In the genomic region with DNA sequence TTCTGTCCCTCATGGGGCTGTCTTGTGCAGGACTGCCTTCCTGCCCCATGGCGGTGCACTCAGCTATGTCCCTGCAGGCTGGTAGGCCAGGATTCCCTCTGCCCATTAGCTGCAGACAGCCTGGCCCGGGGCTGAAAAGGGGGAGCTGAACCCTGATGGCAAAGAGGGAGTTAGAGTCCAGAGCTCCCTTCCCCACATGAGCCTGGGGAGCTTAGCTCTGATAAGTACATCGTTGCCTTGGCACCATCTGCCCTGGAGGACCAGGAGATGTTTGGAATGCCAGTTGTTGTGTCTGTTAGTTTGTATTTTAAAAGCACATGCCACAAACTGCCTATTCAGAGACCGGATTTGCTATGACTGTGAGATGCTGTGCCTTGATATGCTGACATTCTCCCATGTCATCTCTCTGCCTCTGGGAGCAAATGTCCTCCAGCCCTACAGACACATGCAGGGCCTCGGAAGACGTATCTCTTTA, we compare ENCODE assay signal across 14 cellular contexts.
DNase-seq lines count a peak whose midpoint lies in the region; ATAC-seq and TF ChIP-seq lines count a peak whose summit lies in the region.
"Had no signal": no experiment of that assay in that cellular context is flagged by ENCODE, and none has a peak within 500 bp of the region (broad histone marks: within the 10 kb centered on the region; RNA-seq: fewer than 3 reads in every experiment).

No MANE protein-coding gene starts in this region.

- no peak overlapping the region for H4K5ac ChIP-seq in IMR-90 (ENCODE audit: low read depth, low read length)

- H2AFZ ChIP-seq in IMR-90 (replicated peaks; ENCODE audit: low read length, poor library complexity) (peak overlapping the region; percentile 68), trophoblast cell (ENCODE audit: insufficient read depth, low read length, poor library complexity) (no peak overlapping the region)

- H3K4me2 ChIP-seq in IMR-90 (ENCODE audit: low read depth, low read length) (no peak overlapping the region), trophoblast cell (ENCODE audit: low read length) (no peak overlapping the region)
- H3K4me2 ChIP-seq: BLaER1 had no signal

- H3K18ac ChIP-seq in IMR-90 (ENCODE audit: low read depth, low read length) (no peak overlapping the region), trophoblast cell (ENCODE audit: low read length) (no peak overlapping the region)

- BruUV-seq in IMR-90 (replicated peaks; lab: Mats Ljungman, UMichigan) (no TSS peak), MCF 10A (replicated peaks; lab: Mats Ljungman, UMichigan) (no TSS peak)

- no peaks in the 10 kb centered on the region for H3K79me2 ChIP-seq in trophoblast cell (ENCODE audit: control insufficient read depth, insufficient read depth, low read length, poor library complexity)

- no peaks in the 10 kb centered on the region for H3K9me3 ChIP-seq in IMR-90 (ENCODE audit: control insufficient read depth, insufficient read depth, low read length)
- H3K9me3 ChIP-seq in endodermal cell (ENCODE audit: control insufficient read depth, low read length): no peaks in the 10 kb centered on the region
- no peaks in the 10 kb centered on the region for H3K9me3 ChIP-seq in trophoblast cell (ENCODE audit: insufficient read depth, low read depth, low read length)

- peaks cover 16% of the 10 kb centered on the region for H3K27me3 Mint-ChIP-seq in endodermal cell (ENCODE audit: insufficient read depth)
- no peaks in the 10 kb centered on the region for H3K27me3 Mint-ChIP-seq in activated T-helper 1 cell treated with anti-CD3 and anti-CD28 coated beads, Interleukin-12 subunit alpha, Interleukin-12 subunit beta, Interleukin-2, Interleukin-4 antibody, amounts not matched to agents 30 ng/mL and 10 ng/mL and 1 ng/mL, durations not matched to agents 14 hours and 24 hours and 36 hours (ENCODE audit: insufficient read depth)
- peaks cover 12% of the 10 kb centered on the region for H3K27me3 Mint-ChIP-seq in MCF 10A (ENCODE audit: insufficient read depth, unreplicated experiment)

- H4K12ac ChIP-seq in trophoblast cell (ENCODE audit: low read depth, low read length): no peak overlapping the region

- H2BK20ac ChIP-seq in IMR-90 (ENCODE audit: low read depth, low read length): no peak overlapping the region

- ATAC-seq in IMR-90 (ENCODE audit: low read depth): peak; percentile 27; the same call in 1 of the 2 replicates
- no peak for ATAC-seq in HG03442 (IDR thresholded peaks at IDR 0.05; ENCODE audit: unreplicated experiment)
- ATAC-seq: K562 had no signal

- H3K79me1 ChIP-seq in IMR-90 (ENCODE audit: low read depth in 1 of 2, low read length in 2 of 2) (no peaks in the 10 kb centered on the region), trophoblast cell (ENCODE audit: low read length) (no peaks in the 10 kb centered on the region)

- H3K27ac ChIP-seq in IMR-90 (ENCODE audit: insufficient read depth, low read length) (no peak overlapping the region), endodermal cell (ENCODE audit: low read depth, low read length) (no peak overlapping the region), trophoblast cell (ENCODE audit: low read depth, low read length) (no peak overlapping the region)
- H3K27ac ChIP-seq: BLaER1 had no signal

- H2AK5ac ChIP-seq in IMR-90 (ENCODE audit: low read depth, low read length): no peak overlapping the region
- H2AK5ac ChIP-seq in trophoblast cell (ENCODE audit: low read length): no peak overlapping the region

- H3K36me3 ChIP-seq in IMR-90 (ENCODE audit: control insufficient read depth, insufficient read depth, low read length) (no peaks in the 10 kb centered on the region), endodermal cell (ENCODE audit: control insufficient read depth, insufficient read depth, low read length) (no peaks in the 10 kb centered on the region), trophoblast cell (ENCODE audit: control insufficient read depth in 1 of 2, insufficient read depth in 2 of 2, low read length in 2 of 2) (no peaks in the 10 kb centered on the region)
- H3K36me3 ChIP-seq: BLaER1 had no signal

- H3K14ac ChIP-seq in IMR-90 (replicated peaks; ENCODE audit: low read depth, low read length) (peak overlapping the region; percentile 21; the same call in 1 of the 2 replicates), trophoblast cell (ENCODE audit: low read length) (no peak overlapping the region)

- intact Hi-C loops in IMR-90 (cut with micrococcal nuclease) (no loop called here), MCF 10A (cut with micrococcal nuclease) (no loop called here)
- intact Hi-C loops in activated T-helper 1 cell treated with anti-CD3 and anti-CD28 coated beads, Interleukin-12 subunit alpha, Interleukin-12 subunit beta, Interleukin-2, Interleukin-4 antibody, amounts not matched to agents 30 ng/mL and 10 ng/mL and 1 ng/mL, durations not matched to agents 14 hours and 24 hours and 36 hours (cut with micrococcal nuclease): no loop called here

- H3K4ac ChIP-seq in IMR-90 (ENCODE audit: low read depth, low read length) (no peak overlapping the region), trophoblast cell (ENCODE audit: low read depth, low read length) (no peak overlapping the region)

- H3K4me3 ChIP-seq in IMR-90 (ENCODE audit: insufficient read depth, low read depth, low read length) (no peak overlapping the region), endodermal cell (ENCODE audit: low read length) (no peak overlapping the region), trophoblast cell (ENCODE audit: low read depth, low read length) (no peak overlapping the region)
- H3K4me3 ChIP-seq: BLaER1, K562 had no signal

- H3K9me3 Mint-ChIP-seq in endodermal cell: no peaks in the 10 kb centered on the region
- no peaks in the 10 kb centered on the region for H3K9me3 Mint-ChIP-seq in activated T-helper 1 cell treated with anti-CD3 and anti-CD28 coated beads, Interleukin-12 subunit alpha, Interleukin-12 subunit beta, Interleukin-2, Interleukin-4 antibody, amounts not matched to agents 30 ng/mL and 10 ng/mL and 1 ng/mL, durations not matched to agents 14 hours and 24 hours and 36 hours
- H3K9me3 Mint-ChIP-seq in MCF 10A (ENCODE audit: unreplicated experiment): no peaks in the 10 kb centered on the region
- H3K9me3 Mint-ChIP-seq: CD8-positive, alpha-beta memory T cell had no signal

- in situ Hi-C loops in IMR-90 (cut with MboI; ENCODE audit: low sequenced_read_pairs): no loop called here

- TF ChIP-seq RAD21 in IMR-90 (IDR thresholded peaks at IDR 0.05; ENCODE audit: low read length): no peak

- H2BK120ac ChIP-seq in IMR-90 (ENCODE audit: low read depth, low read length) (no peak overlapping the region; the same call in 1 of the 2 replicates), trophoblast cell (ENCODE audit: insufficient read depth, low read length, poor library complexity) (no peak overlapping the region)

- dilution Hi-C loops in IMR-90 (cut with HindIII; ENCODE audit: low sequenced_read_pairs, unreplicated experiment): no loop called here

- POLR2A ChIA-PET in IMR-90 (lab: Charles Lee; ENCODE audit: unreplicated experiment): no interaction called here
- POLR2A ChIA-PET in MCF 10A (lab: Yijun Ruan, JAX): no interaction called here

- TF ChIP-seq CTCF in IMR-90 (conservative IDR thresholded peaks at IDR 0.05; ENCODE audit: low read depth, low read length) (no peak), endodermal cell (conservative IDR thresholded peaks at IDR 0.05) (peak; percentile 22), MCF 10A (IDR thresholded peaks at IDR 0.05; ENCODE audit: unreplicated experiment) (no peak)

- H3K9ac ChIP-seq in IMR-90 (ENCODE audit: low read depth, low read length): no peak overlapping the region
- H3K9ac ChIP-seq in endodermal cell (ENCODE audit: extremely low read depth, low read length, poor library complexity, severe bottlenecking): no peak overlapping the region
- no peak overlapping the region for H3K9ac ChIP-seq in trophoblast cell (ENCODE audit: low read length)
- H3K9ac ChIP-seq: BLaER1 had no signal

- H3K4me1 ChIP-seq in IMR-90 (ENCODE audit: control insufficient read depth, insufficient read depth, low read length): peaks cover 2% of the 10 kb centered on the region; the same call in 1 of the 2 replicates
- H3K4me1 ChIP-seq in endodermal cell (ENCODE audit: control insufficient read depth, insufficient read depth, low read length): no peaks in the 10 kb centered on the region
- H3K4me1 ChIP-seq in trophoblast cell (ENCODE audit: control insufficient read depth in 1 of 2, insufficient read depth in 2 of 2, low read length in 2 of 2): no peaks in the 10 kb centered on the region

- no peak overlapping the region; the same call in 2 of the 3 replicates for H2BK15ac ChIP-seq in IMR-90 (ENCODE audit: low read depth, low read length)

- H3K4me1 Mint-ChIP-seq in endodermal cell (no peaks in the 10 kb centered on the region), MCF 10A (ENCODE audit: insufficient read depth, unreplicated experiment) (no peaks in the 10 kb centered on the region)
- H3K4me1 Mint-ChIP-seq in activated T-helper 1 cell treated with anti-CD3 and anti-CD28 coated beads, Interleukin-12 subunit alpha, Interleukin-12 subunit beta, Interleukin-2, Interleukin-4 antibody, amounts not matched to agents 30 ng/mL and 10 ng/mL and 1 ng/mL, durations not matched to agents 14 hours and 24 hours and 36 hours (ENCODE audit: low read depth): no peaks in the 10 kb centered on the region

- no peaks in the 10 kb centered on the region for H3K36me3 Mint-ChIP-seq in endodermal cell (ENCODE audit: low read depth)
- H3K36me3 Mint-ChIP-seq in activated T-helper 1 cell treated with anti-CD3 and anti-CD28 coated beads, Interleukin-12 subunit alpha, Interleukin-12 subunit beta, Interleukin-2, Interleukin-4 antibody, amounts not matched to agents 30 ng/mL and 10 ng/mL and 1 ng/mL, durations not matched to agents 14 hours and 24 hours and 36 hours (ENCODE audit: low read depth): no peaks in the 10 kb centered on the region
- no peaks in the 10 kb centered on the region for H3K36me3 Mint-ChIP-seq in MCF 10A (ENCODE audit: insufficient read depth, unreplicated experiment)
- H3K36me3 Mint-ChIP-seq: CD8-positive, alpha-beta memory T cell had no signal

- no peak overlapping the region for H4K91ac ChIP-seq in IMR-90 (ENCODE audit: insufficient read depth, low read depth, low read length)
- no peak overlapping the region for H4K91ac ChIP-seq in trophoblast cell (ENCODE audit: low read depth, low read length)

- H3K56ac ChIP-seq in IMR-90 (ENCODE audit: extremely low read depth, insufficient read depth, low read length): no peak overlapping the region

- H4K8ac ChIP-seq in IMR-90 (ENCODE audit: low read depth in 2 of 2, low read length in 2 of 2): no peak overlapping the region
- no peak overlapping the region for H4K8ac ChIP-seq in trophoblast cell (ENCODE audit: low read depth, low read length)

- TF ChIP-seq POLR2A in IMR-90 (IDR thresholded peaks at IDR 0.05; ENCODE audit: low read depth, low read length): no peak

- no peak overlapping the region for H3K4me3 Mint-ChIP-seq in endodermal cell
- no peak overlapping the region for H3K4me3 Mint-ChIP-seq in activated T-helper 1 cell treated with anti-CD3 and anti-CD28 coated beads, Interleukin-12 subunit alpha, Interleukin-12 subunit beta, Interleukin-2, Interleukin-4 antibody, amounts not matched to agents 30 ng/mL and 10 ng/mL and 1 ng/mL, durations not matched to agents 14 hours and 24 hours and 36 hours
- no peak overlapping the region for H3K4me3 Mint-ChIP-seq in MCF 10A (ENCODE audit: unreplicated experiment)
- H3K4me3 Mint-ChIP-seq: CD8-positive, alpha-beta memory T cell had no signal

- no peaks in the 10 kb centered on the region; the same call in 1 of the 2 replicates for H3K9me1 ChIP-seq in IMR-90 (ENCODE audit: insufficient read depth, low read length)

- no peaks in the 10 kb centered on the region for H4K20me1 ChIP-seq in IMR-90 (ENCODE audit: insufficient read depth, low read length)
- H4K20me1 ChIP-seq: BLaER1 had no signal

- H3K27me3 ChIP-seq in IMR-90 (ENCODE audit: control insufficient read depth, insufficient read depth, low read length): no peaks in the 10 kb centered on the region; the same call in 1 of the 2 replicates
- peaks cover 24% of the 10 kb centered on the region for H3K27me3 ChIP-seq in endodermal cell (ENCODE audit: control insufficient read depth, insufficient read depth, low read length, poor library complexity, severe bottlenecking)
- no peaks in the 10 kb centered on the region for H3K27me3 ChIP-seq in trophoblast cell (ENCODE audit: insufficient read depth, low read length)
- H3K27me3 ChIP-seq: BLaER1 had no signal

- H3K27ac Mint-ChIP-seq in endodermal cell (no peak overlapping the region), MCF 10A (ENCODE audit: low read depth, unreplicated experiment) (no peak overlapping the region)
- H3K27ac Mint-ChIP-seq in activated T-helper 1 cell treated with anti-CD3 and anti-CD28 coated beads, Interleukin-12 subunit alpha, Interleukin-12 subunit beta, Interleukin-2, Interleukin-4 antibody, amounts not matched to agents 30 ng/mL and 10 ng/mL and 1 ng/mL, durations not matched to agents 14 hours and 24 hours and 36 hours: no peak overlapping the region
- H3K27ac Mint-ChIP-seq: CD8-positive, alpha-beta memory T cell had no signal

- no peak overlapping the region for H2BK12ac ChIP-seq in trophoblast cell (ENCODE audit: low read length)

- no peak for DNase-seq in IMR-90
- peak; percentile 45 for DNase-seq in NCI-H524 treated with DMSO at 0.1 percent for 48 hours (lab: John Stamatoyannopoulos, UW)
- no peak for DNase-seq in endodermal cell
- peak; percentile 82 to 90 for DNase-seq in trophoblast cell
- DNase-seq in activated T-helper 1 cell treated with anti-CD3 and anti-CD28 coated beads, Interleukin-12 subunit alpha, Interleukin-12 subunit beta, Interleukin-2, Interleukin-4 antibody, amounts not matched to agents 30 ng/mL and 10 ng/mL and 1 ng/mL, durations not matched to agents 14 hours and 24 hours and 36 hours (ENCODE audit: low spot score): no peak
- DNase-seq in DMS153 treated with DMSO at 0.1 percent for 48 hours (lab: John Stamatoyannopoulos, UW; ENCODE audit: unreplicated experiment): no peak
- no peak for DNase-seq in MCF 10A (ENCODE audit: unreplicated experiment)
- DNase-seq: CD8-positive, alpha-beta memory T cell; HCEC 1CT; NCI-H1092; NCI-H2029 had no signal

- H2BK5ac ChIP-seq in IMR-90 (ENCODE audit: low read depth, low read length, poor library complexity, severe bottlenecking) (no peak overlapping the region), trophoblast cell (ENCODE audit: low read depth, low read length, poor library complexity) (no peak overlapping the region)

- no peak overlapping the region for H3K23ac ChIP-seq in IMR-90 (ENCODE audit: low read depth, low read length)
- H3K23ac ChIP-seq in trophoblast cell (ENCODE audit: low read length): no peak overlapping the region

- WGBS in IMR-90 (ENCODE audit: extremely low coverage in 2 of 2, insufficient read length in 1 of 2), 2 experiments: no CpG with 5 or more reads among the region's 6 CpGs
- WGBS in endodermal cell (ENCODE audit: insufficient coverage in 1 of 2, insufficient read length in 1 of 2), 2 experiments: 71 to 90% methylated on average over 2 to 6 of the region's 6 CpGs
- WGBS in trophoblast cell (ENCODE audit: extremely low coverage, insufficient coverage, insufficient read length): no CpG with 5 or more reads among the region's 6 CpGs

- H2AK9ac ChIP-seq in IMR-90 (replicated peaks; ENCODE audit: low read depth, low read length, poor library complexity): no peak overlapping the region

- CTCF ChIA-PET in IMR-90 (lab: Yijun Ruan, JAX) (interaction anchor here (0.7 to 1.6 kb wide), 2 partner anchors 15 to 456 kb away, joined by 3 read pairs; no protein-coding TSS in a partner anchor), MCF 10A (lab: Yijun Ruan, JAX) (interaction anchor here (0.6 to 1.2 kb wide), 4 partner anchors 56 to 389 kb away, joined by 3 to 4 read pairs (median 3); no protein-coding TSS in a partner anchor)

Comparison
In these comparisons a context has a peak if more than half of its experiments do, and no peak if none do; other contexts are left out.
1. DNase-seq: peak in NCI-H524 treated with DMSO at 0.1 percent for 48 hours (single experiment) and trophoblast cell (2 of 2); none in IMR-90 (single experiment), endodermal cell (single experiment), activated T-helper 1 cell treated with anti-CD3 and anti-CD28 coated beads, Interleukin-12 subunit alpha, Interleukin-12 subunit beta, Interleukin-2, Interleukin-4 antibody, amounts not matched to agents 30 ng/mL and 10 ng/mL and 1 ng/mL, durations not matched to agents 14 hours and 24 hours and 36 hours (single experiment), DMS153 treated with DMSO at 0.1 percent for 48 hours (single experiment) and MCF 10A (single experiment).